Comparison of ENCODE assay signal across 36 cellular contexts in the genomic region with DNA sequence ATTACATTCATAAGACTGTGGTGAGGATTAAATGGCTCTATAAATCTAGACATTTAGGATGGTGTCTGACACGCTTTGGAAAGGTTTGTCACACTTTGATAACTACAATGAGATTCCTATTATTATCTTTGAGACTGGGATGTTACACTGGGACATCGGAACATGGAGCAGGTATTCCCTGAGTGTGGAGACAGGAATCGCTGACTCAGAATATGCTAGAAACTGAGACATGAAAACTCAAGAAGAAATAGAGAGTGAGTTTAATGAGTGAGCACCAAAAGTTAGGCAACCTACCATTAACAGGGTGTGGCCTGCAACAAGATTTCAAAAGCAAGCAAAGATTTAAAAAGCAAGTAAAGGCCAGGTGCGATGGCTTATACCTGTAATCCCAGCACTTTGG.
"Had no signal": no experiment of that assay in that cellular context is flagged by ENCODE, and none has a peak within 500 bp of the region (broad histone marks: within the 10 kb centered on the region; RNA-seq: fewer than 3 reads in every experiment).

No MANE protein-coding gene starts in this region.

- H3K36me3 Mint-ChIP-seq: activated CD4-positive, alpha-beta memory T cell treated with anti-CD3 and anti-CD28 coated beads for 36 hours; activated naive CD4-positive, alpha-beta T cell treated with anti-CD3 and anti-CD28 coated beads, Interleukin-2, amount 50 U/mL, for 72 hours; activated naive CD8-positive, alpha-beta T cell treated with anti-CD3 and anti-CD28 coated beads for 36 hours had no signal

- H3K4me1 ChIP-seq: adrenal gland, body of pancreas, breast epithelium had no signal

- H3K27ac ChIP-seq: adrenal gland, body of pancreas, brain microvascular endothelial cell, breast epithelium, VCaP had no signal

- ATAC-seq: activated CD8-positive, alpha-beta T cell treated with anti-CD3 and anti-CD28 coated beads for 36 hours; activated naive CD4-positive, alpha-beta T cell treated with anti-CD3 and anti-CD28 coated beads, Interleukin-2, amount 50 U/mL, for 72 hours; activated T-cell treated with anti-CD3 and anti-CD28 coated beads, Interleukin-2, amount 50 U/mL, for 4 hours; activated T-cell treated with anti-CD3 and anti-CD28 coated beads, Interleukin-2, amount 50 U/mL, for 72 hours; activated T-helper 17 cell treated with anti-CD3 and anti-CD28 coated beads, Interleukin-2, amount 50 U/mL, for 72 hours; body of pancreas had no signal

- H3K27me3 ChIP-seq: adrenal gland, body of pancreas, brain microvascular endothelial cell, breast epithelium had no signal

- H3K4me3 Mint-ChIP-seq: activated B cell treated with CpG ODN at 0.5 μM for 24 hours; activated CD4-positive, alpha-beta memory T cell treated with anti-CD3 and anti-CD28 coated beads for 36 hours; activated CD4-positive, alpha-beta T cell treated with anti-CD3 and anti-CD28 coated beads, Interleukin-2, amount 10 ng/mL, durations not matched to agents 24 days and 14 days; activated CD8-positive, alpha-beta T cell treated with anti-CD3 and anti-CD28 coated beads for 36 hours; activated naive CD4-positive, alpha-beta T cell treated with anti-CD3 and anti-CD28 coated beads for 36 hours; activated naive CD8-positive, alpha-beta T cell treated with anti-CD3 and anti-CD28 coated beads for 36 hours; activated T-cell treated with anti-CD3 and anti-CD28 coated beads, Interleukin-2, amount 50 U/mL, for 4 hours; activated T-cell treated with anti-CD3 and anti-CD28 coated beads, Interleukin-2, amount 50 U/mL, for 72 hours; activated T-helper 1 cell treated with anti-CD3 and anti-CD28 coated beads, Interleukin-12 subunit alpha, Interleukin-12 subunit beta, Interleukin-2, Interleukin-4 antibody, amounts not matched to agents 30 ng/mL and 10 ng/mL and 1 ng/mL, durations not matched to agents 14 hours and 24 hours and 36 hours; activated T-helper 17 cell treated with anti-CD3 and anti-CD28 coated beads, Interleukin-2, amount 50 U/mL, for 72 hours; T-helper 1 cell treated with Interleukin-12 subunit alpha and Interleukin-12 subunit beta and Interleukin-4 antibody, amounts not matched to agents 30 μg/mL and 1 μg/mL, for 36 hours; T-helper 2 cell treated with Interferon-gamma antibody and Interleukin-4, amounts not matched to agents 5 μg/mL and 100 μg/mL, for 36 hours had no signal

- H3K4me3 ChIP-seq: adrenal gland, body of pancreas, breast epithelium had no signal

- H3K27ac Mint-ChIP-seq: activated B cell treated with CpG ODN at 0.5 μM for 24 hours; activated CD4-positive, alpha-beta memory T cell treated with anti-CD3 and anti-CD28 coated beads for 36 hours; activated CD4-positive, alpha-beta T cell treated with anti-CD3 and anti-CD28 coated beads, Interleukin-2, amount 10 ng/mL, durations not matched to agents 24 days and 14 days; activated CD8-positive, alpha-beta T cell treated with anti-CD3 and anti-CD28 coated beads for 36 hours; activated naive CD4-positive, alpha-beta T cell treated with anti-CD3 and anti-CD28 coated beads for 36 hours; activated naive CD4-positive, alpha-beta T cell treated with anti-CD3 and anti-CD28 coated beads, Interleukin-2, amount 50 U/mL, for 72 hours; activated naive CD8-positive, alpha-beta T cell treated with anti-CD3 and anti-CD28 coated beads for 36 hours; activated T-cell treated with anti-CD3 and anti-CD28 coated beads, Interleukin-2, amount 50 U/mL, for 72 hours; activated T-helper 1 cell treated with anti-CD3 and anti-CD28 coated beads, Interleukin-12 subunit alpha, Interleukin-12 subunit beta, Interleukin-2, Interleukin-4 antibody, amounts not matched to agents 30 ng/mL and 10 ng/mL and 1 ng/mL, durations not matched to agents 14 hours and 24 hours and 36 hours; activated T-helper 17 cell treated with anti-CD3 and anti-CD28 coated beads, Interleukin-2, amount 50 U/mL, for 72 hours; T-helper 1 cell treated with Interleukin-12 subunit alpha and Interleukin-12 subunit beta and Interleukin-4 antibody, amounts not matched to agents 30 μg/mL and 1 μg/mL, for 36 hours; T-helper 2 cell treated with Interferon-gamma antibody and Interleukin-4, amounts not matched to agents 5 μg/mL and 100 μg/mL, for 36 hours had no signal

- H3K9me3 ChIP-seq: adrenal gland, body of pancreas, breast epithelium had no signal

- H3K9me3 Mint-ChIP-seq: activated B cell treated with CpG ODN at 0.5 μM for 24 hours; activated CD4-positive, alpha-beta memory T cell treated with anti-CD3 and anti-CD28 coated beads for 36 hours; activated CD4-positive, alpha-beta T cell treated with anti-CD3 and anti-CD28 coated beads, Interleukin-2, amount 10 ng/mL, durations not matched to agents 24 days and 14 days; activated CD8-positive, alpha-beta T cell treated with anti-CD3 and anti-CD28 coated beads for 36 hours; activated naive CD4-positive, alpha-beta T cell treated with anti-CD3 and anti-CD28 coated beads for 36 hours; activated naive CD4-positive, alpha-beta T cell treated with anti-CD3 and anti-CD28 coated beads, Interleukin-2, amount 50 U/mL, for 72 hours; activated naive CD8-positive, alpha-beta T cell treated with anti-CD3 and anti-CD28 coated beads for 36 hours; activated T-cell treated with anti-CD3 and anti-CD28 coated beads, Interleukin-2, amount 50 U/mL, for 4 hours; activated T-cell treated with anti-CD3 and anti-CD28 coated beads, Interleukin-2, amount 50 U/mL, for 72 hours; activated T-helper 1 cell treated with anti-CD3 and anti-CD28 coated beads, Interleukin-12 subunit alpha, Interleukin-12 subunit beta, Interleukin-2, Interleukin-4 antibody, amounts not matched to agents 30 ng/mL and 10 ng/mL and 1 ng/mL, durations not matched to agents 14 hours and 24 hours and 36 hours; activated T-helper 17 cell treated with anti-CD3 and anti-CD28 coated beads, Interleukin-2, amount 50 U/mL, for 72 hours; T-helper 1 cell treated with Interleukin-12 subunit alpha and Interleukin-12 subunit beta and Interleukin-4 antibody, amounts not matched to agents 30 μg/mL and 1 μg/mL, for 36 hours; T-helper 2 cell treated with Interferon-gamma antibody and Interleukin-4, amounts not matched to agents 5 μg/mL and 100 μg/mL, for 36 hours had no signal

- DNase-seq: activated B cell treated with CpG ODN at 0.5 μM for 24 hours; activated CD4-positive, alpha-beta memory T cell treated with anti-CD3 and anti-CD28 coated beads for 36 hours; activated CD4-positive, alpha-beta T cell treated with anti-CD3 and anti-CD28 coated beads for 4 hours; activated CD4-positive, alpha-beta T cell treated with anti-CD3 and anti-CD28 coated beads, Interleukin-2, amount 10 ng/mL, durations not matched to agents 24 days and 14 days; activated CD4-positive, alpha-beta T cell treated with anti-CD3 and anti-CD28 coated beads, Interleukin-2, amount 50 U/mL, for 1 hour; activated CD4-positive, alpha-beta T cell treated with anti-CD3 and anti-CD28 coated beads, Interleukin-2, amount 50 U/mL, for 4 hours; activated CD4-positive, CD25-positive, alpha-beta regulatory T cell treated with anti-CD3 and anti-CD28 coated beads, Interleukin-2, amount 50 U/mL, for 72 hours; activated CD8-positive, alpha-beta memory T cell treated with anti-CD3 and anti-CD28 coated beads, Interleukin-2, amount 50 U/mL, for 4 hours; activated CD8-positive, alpha-beta T cell treated with anti-CD3 and anti-CD28 coated beads for 36 hours; activated effector memory CD4-positive, alpha-beta T cell treated with anti-CD3 and anti-CD28 coated beads, Interleukin-2, amount 50 U/mL, for 16 hours; activated gamma-delta T cell treated with Interleukin-2 at 50 U/mL for 16 hours; activated naive CD4-positive, alpha-beta T cell; activated naive CD4-positive, alpha-beta T cell treated with anti-CD3 and anti-CD28 coated beads for 36 hours; activated naive CD4-positive, alpha-beta T cell treated with anti-CD3 and anti-CD28 coated beads, Interleukin-2, amount 50 U/mL, for 16 hours; activated naive CD8-positive, alpha-beta T cell treated with anti-CD3 and anti-CD28 coated beads for 36 hours; activated T-cell treated with anti-CD3 and anti-CD28 coated beads for 4 hours; activated T-cell treated with anti-CD3 and anti-CD28 coated beads, Interleukin-2, amount 50 U/mL, for 1 hour; activated T-cell treated with anti-CD3 and anti-CD28 coated beads, Interleukin-2, amount 50 U/mL, for 4 hours; activated T-cell treated with anti-CD3 and anti-CD28 coated beads, Interleukin-2, amount 50 U/mL, for 72 hours; adrenal gland; amniotic stem cell; aorta; body of pancreas; brain microvascular endothelial cell; central memory CD4-positive, alpha-beta T cell; T-helper 2 cell; T-helper 9 cell had no signal

- H3K4me1 Mint-ChIP-seq: activated B cell treated with CpG ODN at 0.5 μM for 24 hours; activated CD4-positive, alpha-beta T cell treated with anti-CD3 and anti-CD28 coated beads, Interleukin-2, amount 10 ng/mL, durations not matched to agents 24 days and 14 days; activated naive CD8-positive, alpha-beta T cell treated with anti-CD3 and anti-CD28 coated beads for 36 hours; activated T-helper 17 cell treated with anti-CD3 and anti-CD28 coated beads, Interleukin-2, amount 50 U/mL, for 72 hours had no signal

- FAIRE-seq: astrocyte, TTC549 had no signal

- H3K36me3 ChIP-seq: adrenal gland, brain microvascular endothelial cell, breast epithelium had no signal

- H3K27me3 Mint-ChIP-seq: activated naive CD8-positive, alpha-beta T cell treated with anti-CD3 and anti-CD28 coated beads for 36 hours had no signal
